14 cellular contexts compared by ENCODE assay signal in genomic region chr10:99982728-99983127, GRCh38. TPM values are rescaled to one million over a fixed set of nuclear protein-coding genes. Genes with fewer than 3 reads are reported as not detected.
DNase-seq lines count a peak whose midpoint lies in the region; ATAC-seq, FAIRE-seq and TF ChIP-seq lines count a peak whose summit lies in the region.
"Had no signal": no experiment of that assay in that cellular context is flagged by ENCODE, and none has a peak within 500 bp of the region (broad histone marks: within the 10 kb centered on the region; RNA-seq: fewer than 3 reads in every experiment).

No MANE protein-coding gene starts in this region.

- POLR2A ChIA-PET in RWPE1 (lab: Yijun Ruan, JAX; ENCODE audit: low non-redundant PET): no interaction called here

- H4K20me1 ChIP-seq in BLaER1: no peaks in the 10 kb centered on the region
- no peaks in the 10 kb centered on the region for H4K20me1 ChIP-seq in keratinocyte (ENCODE audit: control insufficient read depth, extremely low read depth, insufficient read depth, low read length)

- TF ChIP-seq CTCF in RWPE1 (conservative IDR thresholded peaks at IDR 0.05; ENCODE audit: low read depth) (no peak), keratinocyte (optimal IDR thresholded peaks at IDR 0.05 in 1 of 3, IDR thresholded peaks at IDR 0.05 in 1 of 3, conservative IDR thresholded peaks at IDR 0.05 in 1 of 3; ENCODE audit: extremely low read depth in 1 of 3, insufficient read depth in 2 of 3, low read length in 3 of 3) (no peak), sigmoid colon (IDR thresholded peaks at IDR 0.05) (no peak)

- no peaks in the 10 kb centered on the region for H3K9me1 ChIP-seq in keratinocyte (ENCODE audit: control insufficient read depth, extremely low read depth, insufficient read depth, low read length)

- DNase-seq in RWPE1 (ENCODE audit: low spot score) (no peak), keratinocyte (ENCODE audit: low read depth, low spot score) (no peak), sigmoid colon (no peak), NCI-H69 (lab: John Stamatoyannopoulos, UW) (no peak)
- DNase-seq in activated CD4-positive, CD25-positive, alpha-beta regulatory T cell (lab: John Stamatoyannopoulos, UW): no peak
- DNase-seq: activated CD4-positive, CD25-positive, alpha-beta regulatory T cell treated with anti-CD3 and anti-CD28 coated beads, Interleukin-2, amount 50 U/mL, for 72 hours; activated T-cell treated with anti-CD3 and anti-CD28 coated beads, Interleukin-2, amount 50 U/mL, for 1 hour; natural killer cell; stimulated activated CD4-positive, alpha-beta T cell treated with anti-CD3 and anti-CD28 coated beads, Interleukin-12 subunit alpha, Interleukin-12 subunit beta, amount 100 ng/mL, for 4 hours had no signal

- H3K36me3 ChIP-seq in BLaER1 (no peaks in the 10 kb centered on the region), keratinocyte (ENCODE audit: control insufficient read depth in 2 of 2, extremely low read depth in 1 of 2, insufficient read depth in 2 of 2, low read length in 2 of 2) (peaks cover 0 to 6% of the 10 kb centered on the region in 2 experiments), sigmoid colon (no peaks in the 10 kb centered on the region)
- H3K36me3 ChIP-seq: tibial artery had no signal

- CTCF ChIA-PET in RWPE1 (lab: Yijun Ruan, JAX): interaction anchor here (0.6 to 0.8 kb wide), 2 partner anchors 76 to 499 kb away, joined by 3 read pairs; no protein-coding TSS in a partner anchor

- ATAC-seq in HG03135 (IDR thresholded peaks at IDR 0.05; ENCODE audit: unreplicated experiment): no peak
- no peak for ATAC-seq in GM21786 (IDR thresholded peaks at IDR 0.05; ENCODE audit: unreplicated experiment)

- H3K4me3 ChIP-seq in BLaER1: no peak overlapping the region
- H3K4me3 ChIP-seq in keratinocyte (ENCODE audit: control insufficient read depth in 2 of 3, extremely low read depth in 1 of 3, insufficient read depth in 2 of 3, low read depth in 1 of 3, low read length in 3 of 3): no peak overlapping the region
- H3K4me3 ChIP-seq in sigmoid colon: no peak overlapping the region
- H3K4me3 ChIP-seq: tibial artery had no signal

- H3K4me2 ChIP-seq in BLaER1 (peak overlapping the region; percentile 82), keratinocyte (ENCODE audit: control insufficient read depth, extremely low read depth, insufficient read depth, low read depth, low read length) (peak overlapping the region; percentile 81)

- peak overlapping the region; percentile 62; the same call in 1 of the 2 replicates for H3K9ac ChIP-seq in BLaER1
- H3K9ac ChIP-seq in keratinocyte (ENCODE audit: control insufficient read depth, extremely low read depth, insufficient read depth, low read length): no peak overlapping the region

- no peak for TF ChIP-seq POLR2A in sigmoid colon (IDR thresholded peaks at IDR 0.05)

- no peaks in the 10 kb centered on the region for H3K27me3 ChIP-seq in BLaER1
- H3K27me3 ChIP-seq in keratinocyte (ENCODE audit: control insufficient read depth, extremely low read depth, insufficient read depth, low read length): no peaks in the 10 kb centered on the region
- H3K27me3 ChIP-seq in sigmoid colon: no peaks in the 10 kb centered on the region
- H3K27me3 ChIP-seq: tibial artery had no signal

- no peak overlapping the region for H2AFZ ChIP-seq in keratinocyte (ENCODE audit: control insufficient read depth, low read length)

- H3K79me2 ChIP-seq in keratinocyte (ENCODE audit: control insufficient read depth, insufficient read depth, low read length): peaks cover 90% of the 10 kb centered on the region

- FAIRE-seq in keratinocyte (lab: Jason Lieb, UNC): no peak
- FAIRE-seq: colon had no signal

- intact Hi-C loops in sigmoid colon (cut with DNase I): no loop called here

- dilution Hi-C loops in keratinocyte (cut with MboI; ENCODE audit: extremely low pct_ligation_motif_present, low sequenced_read_pairs): no loop called here

- TF ChIP-seq EP300 in sigmoid colon (IDR thresholded peaks at IDR 0.05): no peak

- H3K9me3 ChIP-seq in BLaER1: no peaks in the 10 kb centered on the region
- no peaks in the 10 kb centered on the region for H3K9me3 ChIP-seq in keratinocyte (ENCODE audit: control insufficient read depth, low read depth, low read length)
- no peaks in the 10 kb centered on the region for H3K9me3 ChIP-seq in sigmoid colon
- H3K9me3 ChIP-seq: tibial artery had no signal

- H3K4me1 ChIP-seq in BLaER1 (peaks cover 46% of the 10 kb centered on the region), keratinocyte (ENCODE audit: control insufficient read depth, extremely low read depth, insufficient read depth, low read length) (peaks cover 50% of the 10 kb centered on the region), sigmoid colon (peaks cover 0 to 64% (median 61%) of the 10 kb centered on the region in 4 donors)

- WGBS in sigmoid colon, 2 donors: 91 to 93% methylated on average over 5 of the region's 5 CpGs

- H3K27ac ChIP-seq in BLaER1 (peak overlapping the region; percentile 65), RWPE1 (peak overlapping the region; percentile 87), keratinocyte (ENCODE audit: control insufficient read depth, insufficient read depth, low read length) (peak overlapping the region; percentile 94), sigmoid colon (peak overlapping the region; percentile 68 to 79 (median 72))

RNA-seq across cellular contexts. Expression of gene DNMBP, which starts 27.0 kb away (rescaled TPM):
- polyA plus RNA-seq in keratinocyte: 7.7 to 26.9 TPM (median 15.8 TPM) in 3 replicates
- polyA plus RNA-seq in keratinocyte (2011; ENCODE audit: low read depth): 6.0 TPM
- polyA plus RNA-seq in keratinocyte (2011; cell fraction: cytosol; rRNA removed): 11.3 and 16.1 TPM in 2 replicates
- 44.5 and 44.6 TPM in 2 replicates for polyA plus RNA-seq in keratinocyte (2011; cell fraction: nucleus; rRNA removed)
- 8.3 and 17.3 TPM in 2 replicates for polyA plus RNA-seq in keratinocyte (2012; ENCODE audit: low replicate concordance)
- polyA minus RNA-seq in keratinocyte: 11.3 to 23.3 TPM (median 17.7 TPM) in 3 replicates
- 7.1 TPM for polyA minus RNA-seq in keratinocyte (2011; cell fraction: cytosol; rRNA and poly(A)+ RNA removed)
- polyA minus RNA-seq in keratinocyte (2011; cell fraction: nucleus; rRNA and poly(A)+ RNA removed): 22.1 and 39.7 TPM in 2 replicates
- total RNA-seq in sigmoid colon: 10 to 100 TPM; 15.0 to 21.6 (median 16.0) TPM
- polyA plus RNA-seq in sigmoid colon: 10 to 100 TPM; 18.6 to 21.2 (median 19.9) TPM
